29 cellular contexts compared by ENCODE assay signal in genomic region chr14:64778114-64778754, GRCh38.
DNase-seq lines count a peak whose midpoint lies in the region; ATAC-seq, FAIRE-seq and TF ChIP-seq lines count a peak whose summit lies in the region.
"Had no signal": no experiment of that assay in that cellular context is flagged by ENCODE, and none has a peak within 500 bp of the region (broad histone marks: within the 10 kb centered on the region; RNA-seq: fewer than 3 reads in every experiment).

No MANE protein-coding gene starts in this region.

- no peaks in the 10 kb centered on the region for H3K27me3 ChIP-seq in BLaER1
- H3K27me3 ChIP-seq in HepG2 (ENCODE audit: control insufficient read depth in 1 of 2, insufficient read depth in 2 of 2, low read length in 2 of 2): no peaks in the 10 kb centered on the region; a peak in 2 of 5 replicates
- H3K27me3 ChIP-seq in PC-9 (ENCODE audit: insufficient read depth, low read depth): 0 out of 2 replicates have a peak, but pooled peaks cover 5% of the 10 kb centered on the region
- H3K27me3 ChIP-seq: hepatocyte, neural progenitor cell had no signal

- CTCF ChIA-PET in HepG2 (lab: Yijun Ruan, JAX; ENCODE audit: low intra/inter-chr PET ratio, low total read pairs) (no interaction called here), PC-9 (lab: Charles Lee) (no interaction called here)

- no peak for TF ChIP-seq CTCF in HepG2 (CRISPR knock-in tag; IDR thresholded peaks at IDR 0.05)
- TF ChIP-seq CTCF in PC-9 (conservative IDR thresholded peaks at IDR 0.05): no peak

- H3K4me1 ChIP-seq in BLaER1: peaks cover 17% of the 10 kb centered on the region
- peaks cover 9% of the 10 kb centered on the region for H3K4me1 ChIP-seq in HepG2 (ENCODE audit: insufficient read depth, low read length)
- no peaks in the 10 kb centered on the region for H3K4me1 ChIP-seq in PC-9 (replicated peaks; ENCODE audit: insufficient read depth)
- H3K4me1 ChIP-seq: neural progenitor cell, prostate gland had no signal

- H3K4me2 ChIP-seq in BLaER1 (peak overlapping the region; percentile 62), HepG2 (ENCODE audit: low read depth, low read length) (no peak overlapping the region), PC-9 (no peak overlapping the region)
- H3K4me2 ChIP-seq: hepatocyte, neural progenitor cell had no signal

- no peaks in the 10 kb centered on the region for H3K9me3 Mint-ChIP-seq in activated T-cell treated with anti-CD3 and anti-CD28 coated beads, Interleukin-2, amount 50 U/mL, for 24 hours
- H3K9me3 Mint-ChIP-seq: activated CD4-positive, alpha-beta memory T cell treated with anti-CD3 and anti-CD28 coated beads, Interleukin-2, amount 10 ng/mL, durations not matched to agents 7 days and 5 days; activated naive CD4-positive, alpha-beta T cell treated with anti-CD3 and anti-CD28 coated beads for 36 hours; memory B cell had no signal

- H3K27ac ChIP-seq in BLaER1 (peak overlapping the region; percentile 39; the same call in 1 of the 2 replicates), HepG2 (ENCODE audit: extremely low read length, insufficient read depth, low read length) (no peak overlapping the region), PC-9 (no peak overlapping the region)
- H3K27ac ChIP-seq: hepatocyte, neural progenitor cell, prostate gland had no signal

- no peaks in the 10 kb centered on the region for H3K79me2 ChIP-seq in HepG2 (ENCODE audit: insufficient read depth, low read length)
- H3K79me2 ChIP-seq in PC-9 (ENCODE audit: low read depth): no peaks in the 10 kb centered on the region
- H3K79me2 ChIP-seq: hepatocyte had no signal

- H3K9me2 ChIP-seq in PC-9 (ENCODE audit: insufficient read depth): no peaks in the 10 kb centered on the region

- H4K20me1 ChIP-seq in BLaER1: no peaks in the 10 kb centered on the region
- H4K20me1 ChIP-seq in HepG2 (ENCODE audit: insufficient read depth, low read length): no peaks in the 10 kb centered on the region
- H4K20me1 ChIP-seq in PC-9 (ENCODE audit: insufficient read depth): no peaks in the 10 kb centered on the region

- in situ Hi-C loops in HepG2 (cut with HindIII; ENCODE audit: extremely low pct_ligation_motif_present, low pct_unique_long_range_greater_than_20kb): no loop called here

- H3K36me3 Mint-ChIP-seq in activated T-cell treated with anti-CD3 and anti-CD28 coated beads, Interleukin-2, amount 50 U/mL, for 24 hours (ENCODE audit: low read depth): no peaks in the 10 kb centered on the region
- H3K36me3 Mint-ChIP-seq: CD4-positive, CD25-positive, alpha-beta regulatory T cell; memory B cell; neural progenitor cell had no signal

- H3K27ac Mint-ChIP-seq in activated T-cell treated with anti-CD3 and anti-CD28 coated beads, Interleukin-2, amount 50 U/mL, for 24 hours: no peak overlapping the region
- H3K27ac Mint-ChIP-seq: activated CD4-positive, alpha-beta memory T cell treated with anti-CD3 and anti-CD28 coated beads, Interleukin-2, amount 10 ng/mL, durations not matched to agents 7 days and 5 days; activated naive CD4-positive, alpha-beta T cell treated with anti-CD3 and anti-CD28 coated beads for 36 hours; CD4-positive, CD25-positive, alpha-beta regulatory T cell; memory B cell; neural progenitor cell; T-helper 17 cell had no signal

- H3K27me3 Mint-ChIP-seq in activated T-cell treated with anti-CD3 and anti-CD28 coated beads, Interleukin-2, amount 50 U/mL, for 24 hours: no peaks in the 10 kb centered on the region
- H3K27me3 Mint-ChIP-seq: CD4-positive, CD25-positive, alpha-beta regulatory T cell had no signal

- H3F3A ChIP-seq in PC-9 (ENCODE audit: insufficient read depth, low read depth): no peaks in the 10 kb centered on the region

- H3K4me3 ChIP-seq in BLaER1: no peak overlapping the region
- H3K4me3 ChIP-seq in HepG2 (replicated peaks in 1 of 3; ENCODE audit: insufficient read depth in 1 of 3, low read depth in 2 of 3, low read length in 3 of 3): no peak overlapping the region
- H3K4me3 ChIP-seq in PC-9: no peak overlapping the region
- H3K4me3 ChIP-seq: hepatocyte, neural progenitor cell, prostate gland had no signal

- WGBS in HepG2 (ENCODE audit: low lambda C conversion rate): 0% methylated on average over 2 of the region's 7 CpGs

- H2AFZ ChIP-seq in HepG2 (ENCODE audit: low read length) (no peak overlapping the region), PC-9 (no peak overlapping the region)
- H2AFZ ChIP-seq: hepatocyte, neural progenitor cell had no signal

- peak; percentile 39 for DNase-seq in epidermal melanocyte (ENCODE audit: insufficient read length, low spot score)
- no peak for DNase-seq in HepG2 (ENCODE audit: low spot score)
- peak; percentile 20 for DNase-seq in renal cortical epithelial cell (ENCODE audit: low read depth)
- DNase-seq in activated T-cell treated with anti-CD3 and anti-CD28 coated beads, Interleukin-2, amount 50 U/mL, for 24 hours: no peak
- DNase-seq in PC-9: no peak
- no peak for DNase-seq in NK-92 treated with Interleukin-12 subunit alpha and Interleukin-12 subunit beta, amount 100 ng/mL, for 24 hours (lab: John Stamatoyannopoulos, UW)
- DNase-seq: activated CD4-positive, alpha-beta memory T cell treated with anti-CD3 and anti-CD28 coated beads, Interleukin-2, amount 10 ng/mL, durations not matched to agents 7 days and 5 days; activated CD8-positive, alpha-beta memory T cell treated with anti-CD3 and anti-CD28 coated beads, Interleukin-2, amount 50 U/mL, for 4 hours; activated naive CD4-positive, alpha-beta T cell treated with anti-CD3 and anti-CD28 coated beads for 36 hours; Calu3; CD4-positive, CD25-positive, alpha-beta regulatory T cell; DND-41; GF-D8; KBM-7; NCI-H1092 treated with DMSO at 0.1 percent for 48 hours; NCI-H1930; NCI-H526; SHP77; small intestine; stimulated activated naive CD4-positive, alpha-beta T cell; T-helper 17 cell had no signal

- H3K36me3 ChIP-seq in BLaER1 (no peaks in the 10 kb centered on the region), HepG2 (replicated peaks in 1 of 2; ENCODE audit: control insufficient read depth in 1 of 2, insufficient read depth in 2 of 2, low read length in 2 of 2) (no peaks in the 10 kb centered on the region), PC-9 (ENCODE audit: low read depth) (no peaks in the 10 kb centered on the region)
- H3K36me3 ChIP-seq: neural progenitor cell, prostate gland had no signal

- no peak for TF ChIP-seq RAD21 in HepG2 (CRISPR knock-in tag; IDR thresholded peaks at IDR 0.05)

- no peaks in the 10 kb centered on the region for H3K4me1 Mint-ChIP-seq in activated T-cell treated with anti-CD3 and anti-CD28 coated beads, Interleukin-2, amount 50 U/mL, for 24 hours (ENCODE audit: low read depth)
- H3K4me1 Mint-ChIP-seq: activated CD4-positive, alpha-beta memory T cell treated with anti-CD3 and anti-CD28 coated beads, Interleukin-2, amount 10 ng/mL, durations not matched to agents 7 days and 5 days; CD4-positive, CD25-positive, alpha-beta regulatory T cell; memory B cell; neural progenitor cell had no signal

- BruUV-seq in HepG2 (replicated peaks; lab: Mats Ljungman, UMichigan): no TSS peak
- no TSS peak for BruUV-seq in PC-9 (replicated peaks; lab: Mats Ljungman, UMichigan)

- POLR2A ChIA-PET in HepG2 (lab: Yijun Ruan, JAX) (no interaction called here), PC-9 (lab: Charles Lee; ENCODE audit: unreplicated experiment) (interaction anchor here (0.6 kb wide), 1 partner anchor 63 kb away, joined by 3 read pairs; no protein-coding TSS in a partner anchor)

- peak overlapping the region; percentile 5; the same call in 1 of the 2 replicates for H3K9ac ChIP-seq in BLaER1
- H3K9ac ChIP-seq in HepG2 (ENCODE audit: insufficient read depth, low read depth, low read length): no peak overlapping the region
- H3K9ac ChIP-seq: neural progenitor cell had no signal

- H3K4me3 Mint-ChIP-seq in activated T-cell treated with anti-CD3 and anti-CD28 coated beads, Interleukin-2, amount 50 U/mL, for 24 hours: no peak overlapping the region
- H3K4me3 Mint-ChIP-seq: activated CD4-positive, alpha-beta memory T cell treated with anti-CD3 and anti-CD28 coated beads, Interleukin-2, amount 10 ng/mL, durations not matched to agents 7 days and 5 days; activated naive CD4-positive, alpha-beta T cell treated with anti-CD3 and anti-CD28 coated beads for 36 hours; CD4-positive, CD25-positive, alpha-beta regulatory T cell; memory B cell; neural progenitor cell; T-helper 17 cell had no signal

- TF ChIP-seq EP300 in HepG2 (IDR thresholded peaks at IDR 0.05; ENCODE audit: low read depth in 2 of 2, low read length in 2 of 2) (no peak), HepG2 (CRISPR knock-in tag; IDR thresholded peaks at IDR 0.05; ENCODE audit: borderline replicate concordance) (no peak)

- ATAC-seq in HepG2: peak; percentile 57
- no peak for ATAC-seq in HG02981 (IDR thresholded peaks at IDR 0.05; ENCODE audit: unreplicated experiment)
- ATAC-seq: T-helper 17 cell had no signal

- no peak for TF ChIP-seq POLR2A in HepG2 (IDR thresholded peaks at IDR 0.05; ENCODE audit: insufficient read depth in 1 of 2, low read depth in 2 of 2, low read length in 2 of 2)

- no peak for FAIRE-seq in HepG2 (lab: Jason Lieb, UNC)
- FAIRE-seq: frontal cortex, GM19239, small intestine had no signal

- intact Hi-C loops in HepG2 (cut with micrococcal nuclease; ENCODE audit: unreplicated experiment): no loop called here
- intact Hi-C loops in PC-9 (cut with micrococcal nuclease; ENCODE audit: unreplicated experiment): no loop called here

- H3K9me3 ChIP-seq in BLaER1 (peaks cover 23% of the 10 kb centered on the region), HepG2 (ENCODE audit: low read length) (no peaks in the 10 kb centered on the region), PC-9 (ENCODE audit: insufficient read depth, low read depth) (no peaks in the 10 kb centered on the region; the same call in 1 of the 2 replicates)
- H3K9me3 ChIP-seq: prostate gland had no signal

TF ChIP-seq in HepG2, 621 proteins besides CTCF, POLR2A, EP300 and RAD21:
- TF ChIP-seq SMAD9 (CRISPR knock-in tag; IDR thresholded peaks at IDR 0.05) (no peak), ZNF790 (CRISPR knock-in tag; IDR thresholded peaks at IDR 0.05; ENCODE audit: borderline replicate concordance) (no peak), ETV6 (CRISPR knock-in tag; conservative IDR thresholded peaks at IDR 0.05) (no peak), HNF4A (CRISPR knock-in tag; IDR thresholded peaks at IDR 0.05) (peak; percentile 41), ZSCAN29 (CRISPR knock-in tag; conservative IDR thresholded peaks at IDR 0.05) (no peak)
TF ChIP-seq in HepG2: peak in this region for 1.

Comparison
In these comparisons a context has a peak if more than half of its experiments do, and no peak if none do; other contexts are left out.
1. DNase-seq: peak in epidermal melanocyte (single experiment) and renal cortical epithelial cell (single experiment); none in HepG2 (single experiment), activated T-cell treated with anti-CD3 and anti-CD28 coated beads, Interleukin-2, amount 50 U/mL, for 24 hours (single experiment), PC-9 (0 of 2) and NK-92 treated with Interleukin-12 subunit alpha and Interleukin-12 subunit beta, amount 100 ng/mL, for 24 hours (single experiment).